ENCODE assay signal across 18 cellular contexts in the genomic region with DNA sequence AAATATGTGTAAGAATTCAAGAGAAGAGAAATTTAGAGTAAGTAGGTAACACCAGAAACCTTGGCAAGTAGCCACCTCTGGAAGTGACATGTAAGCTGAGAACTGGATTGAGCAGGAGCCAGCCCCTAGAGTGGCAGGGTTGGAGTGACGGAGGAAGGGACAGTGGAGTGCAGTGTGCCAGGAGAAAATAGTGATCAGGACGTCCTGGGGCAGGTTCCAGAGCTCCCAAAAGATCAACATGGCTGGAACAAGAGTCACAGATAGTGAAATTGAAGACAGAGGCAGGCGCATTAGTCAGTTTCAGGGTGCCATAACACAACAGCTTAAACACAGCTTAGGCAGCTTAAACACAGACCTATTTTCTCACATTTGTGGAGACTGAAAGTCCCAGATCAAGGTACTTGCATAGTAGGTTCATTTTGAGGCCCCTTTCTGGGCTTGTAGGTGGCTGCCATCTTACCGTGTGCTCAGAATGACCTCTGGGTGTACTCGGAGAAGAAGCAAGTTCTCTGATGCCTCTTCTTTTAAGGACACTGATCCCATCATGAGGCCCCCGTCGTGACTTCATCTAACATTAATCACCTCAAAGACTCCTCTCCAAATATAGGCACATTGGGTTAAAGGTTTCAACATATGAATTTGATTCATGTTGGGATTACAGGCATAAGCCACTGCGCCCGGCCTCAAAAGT. TPM values are rescaled to one million over a fixed set of nuclear protein-coding genes. Genes with fewer than 3 reads are reported as not detected.
DNase-seq lines count a peak whose midpoint lies in the region; ATAC-seq and TF ChIP-seq lines count a peak whose summit lies in the region.
"Had no signal": no experiment of that assay in that cellular context is flagged by ENCODE, and none has a peak within 500 bp of the region (broad histone marks: within the 10 kb centered on the region; RNA-seq: fewer than 3 reads in every experiment).

No MANE protein-coding gene starts in this region.

- DNase-seq in NCI-H2171 treated with DMSO at 0.1 percent for 48 hours (lab: John Stamatoyannopoulos, UW): peak; percentile 76
- DNase-seq in psoas muscle: peak; percentile 61 to 89
- DNase-seq in GF-D8 (lab: John Stamatoyannopoulos, UW): no peak
- DNase-seq in NOMO-1 treated with DMSO at 0.1 percent for 48 hours (lab: John Stamatoyannopoulos, UW; ENCODE audit: unreplicated experiment): no peak
- DNase-seq in HT-29 (ENCODE audit: low spot score): no peak
- DNase-seq: activated CD4-positive, alpha-beta T cell treated with anti-CD3 and anti-CD28 coated beads, Interleukin-2, amount 10 ng/mL, durations not matched to agents 24 days and 14 days; activated T-cell treated with anti-CD3 and anti-CD28 coated beads for 4 hours; CD4-positive, CD25-positive, alpha-beta regulatory T cell; endodermal cell; Kasumi-1; NCI-H187; NK-92 treated with Interleukin-12 subunit alpha and Interleukin-12 subunit beta, amount 100 ng/mL, for 24 hours; SHP77 had no signal

- no peak for TF ChIP-seq RAD21 in Ishikawa (IDR thresholded peaks at IDR 0.05; ENCODE audit: low read depth)

- TF ChIP-seq CTCF in psoas muscle (IDR thresholded peaks at IDR 0.05): no peak

- peak overlapping the region; percentile 78 for H3K27ac ChIP-seq in psoas muscle
- H3K27ac ChIP-seq: foreskin keratinocyte had no signal

- no peak for TF ChIP-seq EP300 in Ishikawa (IDR thresholded peaks at IDR 0.05; ENCODE audit: borderline replicate concordance)

- WGBS in psoas muscle, 3 donors: 40 to 57% (median 41%) methylated on average over 9 of the region's 9 CpGs

- ATAC-seq in esophagus mucosa (peak; percentile 42), psoas muscle (peak; percentile 94 to 97 (median 96)), HG02610 (IDR thresholded peaks at IDR 0.05; ENCODE audit: unreplicated experiment) (no peak)
- ATAC-seq: activated naive CD4-positive, alpha-beta T cell treated with anti-CD3 and anti-CD28 coated beads, Interleukin-2, amount 50 U/mL, for 72 hours had no signal

- peaks cover 9 to 44% of the 10 kb centered on the region in 2 donors for H3K36me3 ChIP-seq in psoas muscle (ENCODE audit: insufficient read depth in 1 of 2, low read depth in 1 of 2)

- peaks cover 15% of the 10 kb centered on the region for H3K4me1 ChIP-seq in psoas muscle
- H3K4me1 ChIP-seq: foreskin keratinocyte had no signal

- H3K4me3 ChIP-seq in psoas muscle: no peak overlapping the region

- H3K27me3 ChIP-seq in psoas muscle (ENCODE audit: insufficient read depth in 3 of 3, low read length in 2 of 3): no peaks in the 10 kb centered on the region
- H3K27me3 ChIP-seq: foreskin keratinocyte had no signal

- intact Hi-C loops in psoas muscle (cut with DNase I): loop anchor here in 1 of 2 donors (5.0 kb wide), 1 partner anchor 49 kb away; no protein-coding TSS in a partner anchor

- H3K9me3 ChIP-seq in psoas muscle: no peaks in the 10 kb centered on the region

TF ChIP-seq in Ishikawa, 13 proteins besides CTCF, POLR2A, EP300 and RAD21:
- no peak for TF ChIP-seq EGR1 (IDR thresholded peaks at IDR 0.05)
- TF ChIP-seq NFIC (IDR thresholded peaks at IDR 0.05): peak; percentile 49
- TF ChIP-seq CREB1 (IDR thresholded peaks at IDR 0.05; ENCODE audit: low read depth): no peak
- no peak for TF ChIP-seq YY1 (IDR thresholded peaks at IDR 0.05; ENCODE audit: low read depth)

RNA-seq across cellular contexts. Expression of a gene that starts 37.2 kb away (rescaled TPM):
- total RNA-seq in esophagus mucosa (20.6 TPM), psoas muscle (10 to 100 TPM; 65.8 to 77.6 (median 73.4) TPM)
- 100 to 1,000 TPM in 1 of 3 donors, 10 to 100 TPM in 2; 45.5 to 112 (median 70.9) TPM for polyA plus RNA-seq in psoas muscle
- 28.6 and 32.3 TPM in 2 replicates for total RNA-seq in HT-29 (2014; rRNA removed; shearing (Covaris generic))

RNA-seq across cellular contexts. Expression of a gene that starts 59.4 kb away (rescaled TPM):
- total RNA-seq in esophagus mucosa (7.9 TPM), psoas muscle (10 to 100 TPM; 13.7 to 39.9 (median 23.5) TPM)
- polyA plus RNA-seq in psoas muscle: 10 to 100 TPM in 2 of 3 donors, 1 to 10 TPM in 1; 5.2 to 25.4 (median 12.6) TPM
- 11.0 and 11.6 TPM in 2 replicates for total RNA-seq in HT-29 (2014; rRNA removed; shearing (Covaris generic))

RNA-seq across cellular contexts. Expression of a gene that starts 59.8 kb away (rescaled TPM):
- total RNA-seq in esophagus mucosa: 7.6 TPM
- total RNA-seq in psoas muscle: 1 to 10 TPM; 7.0 to 9.8 (median 9.2) TPM
- 10 to 100 TPM in 1 of 3 donors, 1 to 10 TPM in 2; 4.3 to 14.8 (median 6.2) TPM for polyA plus RNA-seq in psoas muscle
- total RNA-seq in HT-29 (2014; rRNA removed; shearing (Covaris generic)): 19.6 and 28.7 TPM in 2 replicates

Comparison
In these comparisons a context has a peak if more than half of its experiments do, and no peak if none do; other contexts are left out.
1. DNase-seq: peak in NCI-H2171 treated with DMSO at 0.1 percent for 48 hours (single experiment) and psoas muscle (2 of 2); none in GF-D8 (single experiment), NOMO-1 treated with DMSO at 0.1 percent for 48 hours (single experiment) and HT-29 (single experiment).